In genomic region chr12:69154585-69155363, GRCh38 we compare ENCODE assay signal across 1 cellular context.
TF ChIP-seq lines count a peak whose summit lies in the region.

No MANE protein-coding gene starts in this region.

TF ChIP-seq in HepG2, 621 proteins besides CTCF, POLR2A, EP300 and RAD21 (continued from another document):
- TF ChIP-seq EHMT2 (IDR thresholded peaks at IDR 0.05; ENCODE audit: borderline replicate concordance, low read depth, low read length) (no peak), SIX4 (CRISPR knock-in tag; IDR thresholded peaks at IDR 0.05) (no peak), KAT8 (CRISPR knock-in tag; IDR thresholded peaks at IDR 0.05) (peak; percentile 57), ZNF430 (CRISPR knock-in tag; IDR thresholded peaks at IDR 0.05) (no peak), HCFC1 (IDR thresholded peaks at IDR 0.05; ENCODE audit: low read depth, low read length) (no peak), SMC3 (IDR thresholded peaks at IDR 0.05; ENCODE audit: low read length) (peak; percentile 81), FOXM1 (CRISPR knock-in tag; IDR thresholded peaks at IDR 0.05) (no peak), FOXP1 (IDR thresholded peaks at IDR 0.05) (no peak), FOXP1 (CRISPR knock-in tag; IDR thresholded peaks at IDR 0.05) (no peak), ATF7-NPFF (CRISPR knock-in tag; IDR thresholded peaks at IDR 0.05; ENCODE audit: low read depth) (no peak), JARID2 (CRISPR knock-in tag; IDR thresholded peaks at IDR 0.05; ENCODE audit: insufficient replicate concordance) (no peak), MAX (IDR thresholded peaks at IDR 0.05) (peak; percentile 44; the same call in 1 of the 2 replicates), STAG1 (CRISPR knock-in tag; IDR thresholded peaks at IDR 0.05) (peak; percentile 83), RFXANK (CRISPR knock-in tag; IDR thresholded peaks at IDR 0.05) (no peak), MBD4 (IDR thresholded peaks at IDR 0.05; ENCODE audit: borderline replicate concordance, low read length) (no peak), ZNF615 (CRISPR knock-in tag; IDR thresholded peaks at IDR 0.05; ENCODE audit: borderline replicate concordance) (no peak), ZMYM4 (CRISPR knock-in tag; IDR thresholded peaks at IDR 0.05) (0 out of 2 replicates have a peak, but pooled peaks have one; percentile 19), HMGXB4 (CRISPR knock-in tag; IDR thresholded peaks at IDR 0.05; ENCODE audit: borderline replicate concordance in 1 of 2, low read depth in 1 of 2) (peak in 1 of 2 experiments; percentile 37; a peak in 1 of 4 replicates), ZNF180 (CRISPR knock-in tag; IDR thresholded peaks at IDR 0.05; ENCODE audit: borderline replicate concordance, low read depth) (no peak), ZNF432 (CRISPR knock-in tag; IDR thresholded peaks at IDR 0.05; ENCODE audit: borderline replicate concordance) (no peak)
- TF ChIP-seq, protein P1, sequence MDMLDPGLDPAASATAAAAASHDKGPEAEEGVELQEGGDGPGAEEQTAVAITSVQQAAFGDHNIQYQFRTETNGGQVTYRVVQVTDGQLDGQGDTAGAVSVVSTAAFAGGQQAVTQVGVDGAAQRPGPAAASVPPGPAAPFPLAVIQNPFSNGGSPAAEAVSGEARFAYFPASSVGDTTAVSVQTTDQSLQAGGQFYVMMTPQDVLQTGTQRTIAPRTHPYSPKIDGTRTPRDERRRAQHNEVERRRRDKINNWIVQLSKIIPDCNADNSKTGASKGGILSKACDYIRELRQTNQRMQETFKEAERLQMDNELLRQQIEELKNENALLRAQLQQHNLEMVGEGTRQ (IDR thresholded peaks at IDR 0.05; ENCODE audit: low read depth, low read length), result peak; percentile 54; the same call in 1 of the 2 replicates
- TF ChIP-seq, protein P1 (CRISPR knock-in tag; IDR thresholded peaks at IDR 0.05; ENCODE audit: borderline replicate concordance), result peak; percentile 58; the same call in 1 of the 2 replicates
- TF ChIP-seq, protein P2, sequence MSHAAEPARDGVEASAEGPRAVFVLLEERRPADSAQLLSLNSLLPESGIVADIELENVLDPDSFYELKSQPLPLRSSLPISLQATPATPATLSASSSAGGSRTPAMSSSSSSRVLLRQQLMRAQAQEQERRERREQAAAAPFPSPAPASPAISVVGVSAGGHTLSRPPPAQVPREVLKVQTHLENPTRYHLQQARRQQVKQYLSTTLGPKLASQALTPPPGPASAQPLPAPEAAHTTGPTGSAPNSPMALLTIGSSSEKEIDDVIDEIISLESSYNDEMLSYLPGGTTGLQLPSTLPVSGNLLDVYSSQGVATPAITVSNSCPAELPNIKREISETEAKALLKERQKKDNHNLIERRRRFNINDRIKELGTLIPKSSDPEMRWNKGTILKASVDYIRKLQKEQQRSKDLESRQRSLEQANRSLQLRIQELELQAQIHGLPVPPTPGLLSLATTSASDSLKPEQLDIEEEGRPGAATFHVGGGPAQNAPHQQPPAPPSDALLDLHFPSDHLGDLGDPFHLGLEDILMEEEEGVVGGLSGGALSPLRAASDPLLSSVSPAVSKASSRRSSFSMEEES (CRISPR knock-in tag; IDR thresholded peaks at IDR 0.05), result 0 out of 2 replicates have a peak, but pooled peaks have one; percentile 29
